2 cellular contexts compared by ENCODE assay signal in the genomic region with DNA sequence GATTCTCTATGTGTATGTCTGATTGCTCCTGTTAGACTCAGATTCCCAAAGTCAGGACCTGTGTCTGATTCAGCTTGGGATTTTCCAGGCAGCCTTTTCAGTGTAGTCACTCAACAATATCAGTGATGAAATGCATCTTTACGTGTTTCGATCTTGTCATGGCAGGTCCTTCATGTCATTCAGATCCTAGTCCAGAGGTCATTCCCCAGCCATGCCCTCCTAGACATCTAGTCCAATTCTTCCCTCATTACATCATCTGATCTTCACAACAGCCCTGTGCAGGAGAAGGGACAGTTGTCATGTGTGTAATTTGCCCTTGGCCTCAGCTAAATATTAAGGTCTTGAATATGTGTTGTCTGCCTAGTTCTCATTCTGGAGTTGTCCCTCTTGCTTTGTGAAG.
TF ChIP-seq lines count a peak whose summit lies in the region.

No MANE protein-coding gene starts in this region.

TF ChIP-seq in WTC11, 78 proteins besides CTCF, POLR2A, EP300 and RAD21 (continued from another document):
- no peak for TF ChIP-seq ZSCAN18 (CRISPR knock-in tag; IDR thresholded peaks at IDR 0.05)
- peak; percentile 21; the same call in 1 of the 2 replicates for TF ChIP-seq GABPB1 (CRISPR knock-in tag; IDR thresholded peaks at IDR 0.05)

TF ChIP-seq in SK-N-SH, 30 proteins besides CTCF, POLR2A, EP300 and RAD21 (continued from another document):
- TF ChIP-seq GATA2 (CRISPR knock-in tag; IDR thresholded peaks at IDR 0.05), result no peak
- no peak for TF ChIP-seq IRF3 (IDR thresholded peaks at IDR 0.05; ENCODE audit: low read depth, low read length)
- no peak for TF ChIP-seq SMC3 (IDR thresholded peaks at IDR 0.05; ENCODE audit: low read depth, low read length)
- no peak for TF ChIP-seq MXI1 (IDR thresholded peaks at IDR 0.05; ENCODE audit: low read depth, low read length)
- TF ChIP-seq, protein P1, sequence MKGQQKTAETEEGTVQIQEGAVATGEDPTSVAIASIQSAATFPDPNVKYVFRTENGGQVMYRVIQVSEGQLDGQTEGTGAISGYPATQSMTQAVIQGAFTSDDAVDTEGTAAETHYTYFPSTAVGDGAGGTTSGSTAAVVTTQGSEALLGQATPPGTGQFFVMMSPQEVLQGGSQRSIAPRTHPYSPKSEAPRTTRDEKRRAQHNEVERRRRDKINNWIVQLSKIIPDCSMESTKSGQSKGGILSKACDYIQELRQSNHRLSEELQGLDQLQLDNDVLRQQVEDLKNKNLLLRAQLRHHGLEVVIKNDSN (IDR thresholded peaks at IDR 0.05; ENCODE audit: borderline replicate concordance, low read depth), result no peak
- TF ChIP-seq CHD2 (IDR thresholded peaks at IDR 0.05; ENCODE audit: low read length, partially characterized antibody), result no peak
- no peak for TF ChIP-seq EZH2phosphoT487 (IDR thresholded peaks at IDR 0.05; ENCODE audit: borderline replicate concordance, low read depth)
- no peak for TF ChIP-seq TEAD4 (IDR thresholded peaks at IDR 0.05; ENCODE audit: borderline replicate concordance, insufficient read depth)
